Comparison of ENCODE assay signal across 15 cellular contexts in the genomic region with DNA sequence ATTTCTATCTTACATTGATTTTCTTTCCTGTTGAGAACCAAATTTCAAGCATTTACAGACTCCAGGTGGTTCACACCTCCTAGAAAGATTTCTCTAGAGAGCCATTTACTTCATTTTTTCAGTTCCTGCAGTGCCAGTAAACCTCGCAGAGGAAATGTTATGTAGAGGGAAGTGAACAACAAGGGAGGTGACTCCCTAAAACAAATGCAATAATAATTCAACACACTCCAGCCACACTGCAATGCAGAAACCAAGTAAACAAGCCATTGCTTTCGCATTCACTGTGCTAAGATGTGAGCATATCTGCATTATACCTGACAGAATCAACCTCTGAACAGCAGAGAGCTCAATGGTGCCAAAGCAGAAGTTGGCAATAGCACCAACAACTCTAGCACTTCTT.
DNase-seq lines count a peak whose midpoint lies in the region; ATAC-seq, FAIRE-seq and TF ChIP-seq lines count a peak whose summit lies in the region.
"Had no signal": no experiment of that assay in that cellular context is flagged by ENCODE, and none has a peak within 500 bp of the region (broad histone marks: within the 10 kb centered on the region; RNA-seq: fewer than 3 reads in every experiment).

No MANE protein-coding gene starts in this region.

- peak; percentile 56 for DNase-seq in GM12878 (ENCODE audit: low read depth, low spot score)
- DNase-seq in psoas muscle = no peak
- no peak for DNase-seq in DMS79 (lab: John Stamatoyannopoulos, UW)
- DNase-seq in immature natural killer cell = no peak
- DNase-seq: CD8-positive, alpha-beta T cell; NCI-H187 treated with DMSO at 0.1 percent for 48 hours; stimulated activated CD4-positive, alpha-beta T cell treated with anti-CD3 and anti-CD28 coated beads, Interleukin-12 subunit alpha, Interleukin-12 subunit beta, amount 100 ng/mL, for 4 hours; stimulated activated CD8-positive, alpha-beta memory T cell treated with anti-CD3 and anti-CD28 coated beads, Interleukin-4, amount 100 ng/mL, for 48 hours; T-helper 9 cell had no signal

- BruUV-seq in GM12878 (replicated peaks; lab: Mats Ljungman, UMichigan) = no TSS peak

- H3K4me2 ChIP-seq in GM12878 (ENCODE audit: control insufficient read depth, insufficient read depth) = peak overlapping the region; percentile 57

- no peaks in the 10 kb centered on the region for H3K9me3 Mint-ChIP-seq in immature natural killer cell
- H3K9me3 Mint-ChIP-seq: CD8-positive, alpha-beta T cell had no signal

- H3K4me3 ChIP-seq in GM12878 (no peak overlapping the region), psoas muscle (no peak overlapping the region)
- H3K4me3 ChIP-seq: ascending aorta had no signal

- H2AFZ ChIP-seq in GM12878 (ENCODE audit: control insufficient read depth, low read depth, low read length) = peak overlapping the region; percentile 72

- peaks cover 2 to 5% (median 2%) of the 10 kb centered on the region in 3 donors for H3K27me3 Mint-ChIP-seq in immature natural killer cell (ENCODE audit: low read depth in 3 of 3)

- no peaks in the 10 kb centered on the region for H4K20me1 ChIP-seq in GM12878 (ENCODE audit: control insufficient read depth, insufficient read depth)

- H3K4me1 ChIP-seq in GM12878 (ENCODE audit: control insufficient read depth, insufficient read depth, low read length) (peaks cover 43% of the 10 kb centered on the region), psoas muscle (no peaks in the 10 kb centered on the region)
- H3K4me1 ChIP-seq: ascending aorta had no signal

- POLR2A ChIA-PET in GM12878 (lab: Charles Lee) = no interaction called here

- RAD21 ChIA-PET in GM12878 (lab: Charles Lee; ENCODE audit: unreplicated experiment) = interaction anchor here (1.1 to 1.3 kb wide), 3 partner anchors 12 to 197 kb away, joined by 3 to 4 read pairs (median 3); no protein-coding TSS in a partner anchor

- CTCF ChIA-PET in GM12878 (lab: Yijun Ruan, JAX) = no interaction called here

- no peak for TF ChIP-seq POLR2A in GM12878 (IDR thresholded peaks at IDR 0.05; ENCODE audit: low read depth, low read length)

- H3K36me3 ChIP-seq in GM12878 (ENCODE audit: control insufficient read depth in 2 of 2, insufficient read depth in 2 of 2, low read length in 1 of 2) (no peaks in the 10 kb centered on the region), psoas muscle (ENCODE audit: insufficient read depth in 1 of 2, low read depth in 1 of 2) (no peaks in the 10 kb centered on the region)
- H3K36me3 ChIP-seq: ascending aorta had no signal

- no peaks in the 10 kb centered on the region for H3K79me2 ChIP-seq in GM12878 (ENCODE audit: control insufficient read depth, insufficient read depth, low read length)

- H3K4me1 Mint-ChIP-seq in immature natural killer cell = peaks cover 24 to 29% of the 10 kb centered on the region in 2 donors

- no peak for TF ChIP-seq RAD21 in GM12878 (IDR thresholded peaks at IDR 0.05; ENCODE audit: insufficient read depth, low read depth, low read length)

- no peak overlapping the region for H3K27ac Mint-ChIP-seq in immature natural killer cell
- H3K27ac Mint-ChIP-seq: CD8-positive, alpha-beta T cell had no signal

- H3K9ac ChIP-seq in GM12878 (ENCODE audit: control insufficient read depth, insufficient read depth, low read length) = no peak overlapping the region

- H3K27ac ChIP-seq in GM12878 (ENCODE audit: control insufficient read depth, insufficient read depth) (peak overlapping the region; percentile 71), psoas muscle (no peak overlapping the region)
- H3K27ac ChIP-seq: ascending aorta had no signal

- no peaks in the 10 kb centered on the region for H3K27me3 ChIP-seq in GM12878 (replicated peaks in 1 of 2; ENCODE audit: control insufficient read depth in 2 of 2, insufficient read depth in 2 of 2, low read length in 1 of 2)
- H3K27me3 ChIP-seq in psoas muscle (ENCODE audit: insufficient read depth in 3 of 3, low read length in 2 of 3) = no peaks in the 10 kb centered on the region
- H3K27me3 ChIP-seq: ascending aorta had no signal

- H3K9me3 ChIP-seq in GM12878 (replicated peaks; ENCODE audit: control insufficient read depth, insufficient read depth, low read length) (no peaks in the 10 kb centered on the region; the same call in 1 of the 3 replicates), psoas muscle (no peaks in the 10 kb centered on the region)
- H3K9me3 ChIP-seq: ascending aorta had no signal

- in situ Hi-C loops in GM12878 (cut with MboI) = no loop called here

- 2% methylated on average over 2 of the region's 2 CpGs for WGBS in GM12878 (ENCODE audit: insufficient coverage, insufficient replicate concordance, low lambda C conversion rate, missing lambda C conversion rate)
- 37 to 54% (median 47%) methylated on average over 2 of the region's 2 CpGs for WGBS in psoas muscle, 3 donors

- intact Hi-C loops in GM12878 (cut with micrococcal nuclease; ENCODE audit: unreplicated experiment) (loop anchor here (5.0 kb wide), 3 partner anchors 36 to 196 kb away; no protein-coding TSS in a partner anchor), psoas muscle (cut with DNase I) (no loop called here)

- FAIRE-seq in GM12878 (lab: Jason Lieb, UNC) = no peak
- FAIRE-seq: H54 had no signal

- peak; percentile 29 for ATAC-seq in GM18520 (IDR thresholded peaks at IDR 0.05; ENCODE audit: unreplicated experiment)
- peak; percentile 39 for ATAC-seq in GM21619 (IDR thresholded peaks at IDR 0.05; ENCODE audit: unreplicated experiment)
- peak; percentile 28 for ATAC-seq in HG03196 (IDR thresholded peaks at IDR 0.05; ENCODE audit: unreplicated experiment)
- peak; percentile 57 for ATAC-seq in GM12878
- ATAC-seq in HG02970 (IDR thresholded peaks at IDR 0.05; ENCODE audit: low FRiP score, unreplicated experiment) = no peak
- ATAC-seq in psoas muscle = no peak
- ATAC-seq: CD8-positive, alpha-beta T cell had no signal

- no peak overlapping the region for H3K4me3 Mint-ChIP-seq in immature natural killer cell
- H3K4me3 Mint-ChIP-seq: CD8-positive, alpha-beta T cell had no signal

- peak in 1 of 2 experiments; percentile 25; a peak in 1 of 4 replicates for TF ChIP-seq EP300 in GM12878 (IDR thresholded peaks at IDR 0.05; ENCODE audit: borderline replicate concordance in 1 of 2, control insufficient read depth in 1 of 2, low read depth in 2 of 2, low read length in 2 of 2)

- TF ChIP-seq CTCF in GM12878 (IDR thresholded peaks at IDR 0.05 in 2 of 3, conservative IDR thresholded peaks at IDR 0.05 in 1 of 3; ENCODE audit: control insufficient read depth in 2 of 3, extremely low read depth in 1 of 3, insufficient read depth in 1 of 3, low read depth in 3 of 3, low read length in 3 of 3) (no peak), psoas muscle (IDR thresholded peaks at IDR 0.05) (no peak)

- H3K36me3 Mint-ChIP-seq in immature natural killer cell = no peaks in the 10 kb centered on the region
- H3K36me3 Mint-ChIP-seq: CD8-positive, alpha-beta T cell had no signal

- SMC1A ChIA-PET in GM12878 (lab: Charles Lee; ENCODE audit: uncharacterized antibody, unreplicated experiment) = interaction anchor here (1.5 to 1.6 kb wide), 2 partner anchors 38 to 192 kb away, joined by 3 to 4 read pairs; no protein-coding TSS in a partner anchor

TF ChIP-seq in GM12878, 131 proteins besides CTCF, POLR2A, EP300 and RAD21:
- TF ChIP-seq SPI1 (IDR thresholded peaks at IDR 0.05; ENCODE audit: borderline replicate concordance, insufficient read depth, low read depth, low read length) (peak; percentile 51; the same call in 1 of the 2 replicates), SRF (IDR thresholded peaks at IDR 0.05; ENCODE audit: low read depth in 2 of 2, low read length in 2 of 2) (no peak), CHD4 (IDR thresholded peaks at IDR 0.05) (no peak), ZNF24 (IDR thresholded peaks at IDR 0.05) (peak; percentile 58; the same call in 1 of the 2 replicates), MEF2B (IDR thresholded peaks at IDR 0.05; ENCODE audit: partially characterized antibody, poor library complexity, severe bottlenecking) (peak; percentile 68), IKZF2 (IDR thresholded peaks at IDR 0.05) (0 out of 4 replicates have a peak, but pooled peaks of 1 of the 2 experiments have one; percentile 30)

Comparison
In these comparisons a context has a peak if more than half of its experiments do, and no peak if none do; other contexts are left out.
1. ATAC-seq: peak in GM18520 (single experiment), GM21619 (single experiment), HG03196 (single experiment) and GM12878 (single experiment); none in HG02970 (single experiment) and psoas muscle (0 of 4).